ENCODE assay signal across 14 cellular contexts in the genomic region with DNA sequence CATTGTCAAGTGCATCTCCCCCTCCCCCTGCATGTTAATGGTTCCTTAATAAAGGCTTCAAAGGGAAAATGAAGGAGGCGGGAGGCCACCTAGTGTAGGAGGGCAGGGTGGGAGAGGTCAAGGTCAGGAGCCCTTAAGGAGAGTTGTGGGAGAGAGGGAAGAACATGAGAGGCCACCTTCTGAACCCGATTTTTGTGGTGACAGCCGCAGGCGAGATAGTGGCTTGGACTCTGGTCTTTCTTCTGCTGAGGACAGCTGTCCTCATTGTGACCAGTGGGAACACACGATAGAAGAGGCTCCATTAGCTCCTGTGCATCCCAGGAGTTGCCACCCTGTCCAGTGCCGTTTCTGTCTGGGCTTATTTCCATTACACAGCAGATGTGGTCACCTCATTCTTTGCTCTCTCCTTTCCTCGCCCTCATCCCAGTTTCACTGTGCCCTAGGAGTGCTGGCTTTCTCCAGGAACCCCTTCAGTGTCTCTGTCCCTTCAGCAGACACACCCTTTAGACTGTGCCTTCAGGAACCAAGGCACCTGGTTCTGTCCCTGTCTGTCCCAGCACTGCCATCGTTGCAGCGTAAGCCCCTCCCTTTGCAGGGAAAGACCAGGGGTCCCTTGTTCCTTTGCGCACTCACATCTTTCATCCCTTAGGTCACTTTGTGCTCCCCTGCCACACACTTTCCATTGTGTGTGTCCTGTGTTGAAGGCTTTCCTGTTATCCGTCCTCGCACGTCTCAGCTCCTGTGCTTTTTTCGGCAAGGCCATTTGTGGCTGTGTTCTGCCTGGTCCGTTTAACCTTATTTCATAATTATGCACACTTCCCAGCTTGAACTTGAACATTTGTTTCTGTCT. TPM values are rescaled to one million over a fixed set of nuclear protein-coding genes. Genes with fewer than 3 reads are reported as not detected.
DNase-seq lines count a peak whose midpoint lies in the region; ATAC-seq, FAIRE-seq and TF ChIP-seq lines count a peak whose summit lies in the region.
"Had no signal": no experiment of that assay in that cellular context is flagged by ENCODE, and none has a peak within 500 bp of the region (broad histone marks: within the 10 kb centered on the region; RNA-seq: fewer than 3 reads in every experiment).

No MANE protein-coding gene starts in this region.

- intact Hi-C loops in GM12878 (cut with micrococcal nuclease; ENCODE audit: unreplicated experiment) (no loop called here), right lobe of liver (cut with DNase I) (no loop called here), spleen (cut with DNase I; ENCODE audit: low total_unique reads) (no loop called here)

- peaks cover 86% of the 10 kb centered on the region for H3K79me2 ChIP-seq in GM12878 (ENCODE audit: control insufficient read depth, insufficient read depth, low read length)

- RAD21 ChIA-PET in GM12878 (lab: Charles Lee; ENCODE audit: unreplicated experiment): no interaction called here

- no peak overlapping the region for H3K27ac Mint-ChIP-seq in activated CD8-positive, alpha-beta memory T cell treated with anti-CD3 and anti-CD28 coated beads, Interleukin-2, amount 10 ng/mL, durations not matched to agents 7 days and 5 days

- no peak for TF ChIP-seq CTCF in GM12878 (IDR thresholded peaks at IDR 0.05 in 2 of 3, conservative IDR thresholded peaks at IDR 0.05 in 1 of 3; ENCODE audit: control insufficient read depth in 2 of 3, extremely low read depth in 1 of 3, insufficient read depth in 1 of 3, low read depth in 3 of 3, low read length in 3 of 3)
- TF ChIP-seq CTCF in right lobe of liver (IDR thresholded peaks at IDR 0.05): no peak
- no peak for TF ChIP-seq CTCF in spleen (IDR thresholded peaks at IDR 0.05 in 8 of 11, conservative IDR thresholded peaks at IDR 0.05 in 3 of 11)

- POLR2A ChIA-PET in GM12878 (lab: Charles Lee): no interaction called here

- DNase-seq in HTR-8/SVneo (ENCODE audit: insufficient read length, low spot score): no peak
- DNase-seq in GM12878 (ENCODE audit: low read depth, low spot score): no peak
- DNase-seq in right lobe of liver: no peak
- no peak for DNase-seq in spleen
- no peak for DNase-seq in activated CD8-positive, alpha-beta memory T cell treated with anti-CD3 and anti-CD28 coated beads, Interleukin-2, amount 10 ng/mL, durations not matched to agents 7 days and 5 days
- no peak for DNase-seq in NCI-H748 (lab: John Stamatoyannopoulos, UW; ENCODE audit: unreplicated experiment)
- no peak for DNase-seq in NCI-H2029 treated with DMSO at 0.1 percent for 48 hours (lab: John Stamatoyannopoulos, UW)
- DNase-seq in NCI-H2081 (lab: John Stamatoyannopoulos, UW): no peak
- DNase-seq: activated CD4-positive, alpha-beta T cell treated with anti-CD3 and anti-CD28 coated beads, Interleukin-2, amount 50 U/mL, for 1 hour; activated effector memory CD4-positive, alpha-beta T cell treated with Interleukin-2 at 50 U/mL for 16 hours; NCI-H187; stimulated activated CD8-positive, alpha-beta memory T cell treated with anti-CD3 and anti-CD28 coated beads, Interleukin-4, amount 100 ng/mL, for 48 hours had no signal

- peaks cover 66% of the 10 kb centered on the region for H3K36me3 Mint-ChIP-seq in activated CD8-positive, alpha-beta memory T cell treated with anti-CD3 and anti-CD28 coated beads, Interleukin-2, amount 10 ng/mL, durations not matched to agents 7 days and 5 days

- TF ChIP-seq POLR2A in GM12878 (IDR thresholded peaks at IDR 0.05; ENCODE audit: low read depth, low read length): no peak
- TF ChIP-seq POLR2A in right lobe of liver (IDR thresholded peaks at IDR 0.05): no peak
- TF ChIP-seq POLR2A in spleen (IDR thresholded peaks at IDR 0.05): no peak

- ATAC-seq in GM12878 (no peak), right lobe of liver (peak in 2 of 4 donors; percentile 8 to 31)
- ATAC-seq in activated CD8-positive, alpha-beta memory T cell treated with anti-CD3 and anti-CD28 coated beads, Interleukin-2, amount 10 ng/mL, durations not matched to agents 7 days and 5 days: no peak

- BruUV-seq in GM12878 (replicated peaks; lab: Mats Ljungman, UMichigan): no TSS peak

- H3K27me3 ChIP-seq in GM12878 (replicated peaks in 1 of 2; ENCODE audit: control insufficient read depth in 2 of 2, insufficient read depth in 2 of 2, low read length in 1 of 2) (no peaks in the 10 kb centered on the region), right lobe of liver (no peaks in the 10 kb centered on the region), spleen (replicated peaks in 1 of 7) (no peaks in the 10 kb centered on the region)

- H3K27ac ChIP-seq in GM12878 (ENCODE audit: control insufficient read depth, insufficient read depth) (peak overlapping the region; percentile 45), right lobe of liver (peak overlapping the region; percentile 44 to 79 (median 69)), spleen (peak overlapping the region in 7 of 8 donors; percentile 71 to 100 (median 94))

- TF ChIP-seq RAD21 in GM12878 (IDR thresholded peaks at IDR 0.05; ENCODE audit: insufficient read depth, low read depth, low read length): no peak

- no peak overlapping the region for H3K9ac ChIP-seq in GM12878 (ENCODE audit: control insufficient read depth, insufficient read depth, low read length)

- H3K9me3 ChIP-seq in GM12878 (replicated peaks; ENCODE audit: control insufficient read depth, insufficient read depth, low read length) (no peaks in the 10 kb centered on the region), right lobe of liver (no peaks in the 10 kb centered on the region), spleen (no peaks in the 10 kb centered on the region)

- peaks cover 66% of the 10 kb centered on the region for H3K4me1 Mint-ChIP-seq in activated CD8-positive, alpha-beta memory T cell treated with anti-CD3 and anti-CD28 coated beads, Interleukin-2, amount 10 ng/mL, durations not matched to agents 7 days and 5 days

- in situ Hi-C loops in GM12878 (cut with MboI): no loop called here

- H3K4me3 ChIP-seq in GM12878 (no peak overlapping the region), right lobe of liver (no peak overlapping the region), spleen (peak overlapping the region in 1 of 8 donors; percentile 12)

- no peak overlapping the region for H2AFZ ChIP-seq in GM12878 (ENCODE audit: control insufficient read depth, low read depth, low read length)

- H3K4me1 ChIP-seq in GM12878 (ENCODE audit: control insufficient read depth, insufficient read depth, low read length) (peaks cover 39% of the 10 kb centered on the region), right lobe of liver (peaks cover 0 to 31% (median 4%) of the 10 kb centered on the region in 4 donors), spleen (peaks cover 42 to 100% (median 88%) of the 10 kb centered on the region in 6 donors)

- no peaks in the 10 kb centered on the region for H3K9me3 Mint-ChIP-seq in activated CD8-positive, alpha-beta memory T cell treated with anti-CD3 and anti-CD28 coated beads, Interleukin-2, amount 10 ng/mL, durations not matched to agents 7 days and 5 days (ENCODE audit: low read depth)
- H3K9me3 Mint-ChIP-seq: central memory CD8-positive, alpha-beta T cell had no signal

- H3K27me3 Mint-ChIP-seq in activated CD8-positive, alpha-beta memory T cell treated with anti-CD3 and anti-CD28 coated beads, Interleukin-2, amount 10 ng/mL, durations not matched to agents 7 days and 5 days: no peaks in the 10 kb centered on the region
- H3K27me3 Mint-ChIP-seq: B cell; central memory CD8-positive, alpha-beta T cell had no signal

- H4K20me1 ChIP-seq in GM12878 (ENCODE audit: control insufficient read depth, insufficient read depth): peaks cover 4% of the 10 kb centered on the region

- H3K36me3 ChIP-seq in GM12878 (ENCODE audit: control insufficient read depth in 2 of 2, insufficient read depth in 2 of 2, low read length in 1 of 2): peaks cover 9 to 33% of the 10 kb centered on the region in 2 experiments
- no peaks in the 10 kb centered on the region for H3K36me3 ChIP-seq in right lobe of liver
- H3K36me3 ChIP-seq in spleen: peaks cover 2 to 96% (median 31%) of the 10 kb centered on the region in 6 donors

- 90% methylated on average over 15 of the region's 15 CpGs for WGBS in GM12878 (ENCODE audit: insufficient coverage, insufficient replicate concordance, low lambda C conversion rate, missing lambda C conversion rate)
- 45% methylated on average over 13 of the region's 15 CpGs for WGBS in right lobe of liver (ENCODE audit: insufficient coverage, low coverage, low lambda C conversion rate, missing lambda C conversion rate)
- WGBS in spleen, 5 donors: 62 to 72% (median 65%) methylated on average over 15 of the region's 15 CpGs

- no peak overlapping the region for H3K4me3 Mint-ChIP-seq in activated CD8-positive, alpha-beta memory T cell treated with anti-CD3 and anti-CD28 coated beads, Interleukin-2, amount 10 ng/mL, durations not matched to agents 7 days and 5 days
- H3K4me3 Mint-ChIP-seq: central memory CD8-positive, alpha-beta T cell had no signal

- TF ChIP-seq EP300 in GM12878 (IDR thresholded peaks at IDR 0.05; ENCODE audit: borderline replicate concordance in 1 of 2, control insufficient read depth in 1 of 2, low read depth in 2 of 2, low read length in 2 of 2): no peak

- SMC1A ChIA-PET in GM12878 (lab: Charles Lee; ENCODE audit: uncharacterized antibody, unreplicated experiment): no interaction called here

- CTCF ChIA-PET in GM12878 (lab: Yijun Ruan, JAX): interaction anchor here (0.6 kb wide), 2 partner anchors 73 to 85 kb away, joined by 3 read pairs; no protein-coding TSS in a partner anchor
- CTCF ChIA-PET in activated CD8-positive, alpha-beta memory T cell treated with anti-CD3 and anti-CD28 coated beads, Interleukin-2, amount 10 ng/mL, durations not matched to agents 7 days and 5 days (lab: Charles Lee): no interaction called here

- H3K4me2 ChIP-seq in GM12878 (ENCODE audit: control insufficient read depth, insufficient read depth): peak overlapping the region; percentile 41; the same call in 1 of the 2 replicates

- FAIRE-seq in HTR-8/SVneo (lab: Jason Lieb, UNC): peak; percentile 38
- no peak for FAIRE-seq in GM12878 (lab: Jason Lieb, UNC)

RNA-seq across cellular contexts. Expression of a gene that starts 7.6 kb away (rescaled TPM):
- 161 and 179 TPM in 2 replicates for total RNA-seq in GM12878 (2013; cell fraction: nucleolus; rRNA removed)
- total RNA-seq in GM12878 (2014; rRNA removed): 28.2 and 32.4 TPM in 2 replicates
- 18.2 and 19.0 TPM in 2 replicates for total RNA-seq in GM12878 (2014; rRNA removed; fragmentation: Illumina TruSeq; extraction: Trizol)
- 58.1 and 66.1 TPM in 2 replicates for total RNA-seq in GM12878 (2021)
- 26.5 TPM for polyA plus RNA-seq in GM12878 (2011; ENCODE audit: low read depth)
- 28.8 and 33.3 TPM in 2 replicates for polyA plus RNA-seq in GM12878 (2011; rRNA removed)
- polyA plus RNA-seq in GM12878 (2011; cell fraction: cytosol; rRNA removed): 26.4 and 30.9 TPM in 2 replicates
- 38.5 and 42.8 TPM in 2 replicates for polyA plus RNA-seq in GM12878 (2011; cell fraction: nucleus; rRNA removed)
- polyA plus RNA-seq in GM12878 (2012): 46.1 and 55.7 TPM in 2 replicates
- polyA plus RNA-seq in GM12878 (2014; fragmentation: Illumina TruSeq; extraction: Trizol): 35.8 and 41.5 TPM in 2 replicates
- polyA plus RNA-seq in GM12878 (2014; fragmentation: Nextera tagmentation; extraction: Ambion mirVana): 10 to 100 TPM in 1 of 2 experiments, 1 to 10 TPM in 1; 6.3 to 10.2 TPM
- 32.5 and 34.6 TPM in 2 replicates for polyA plus RNA-seq in GM12878 (2014; rRNA removed)
- polyA plus RNA-seq in GM12878 (2016; fragmentation: Nextera tagmentation; extraction: Ambion mirVana): 10 to 100 TPM; 48.5 to 52.3 TPM
- polyA minus RNA-seq in GM12878 (2011; rRNA and poly(A)+ RNA removed): 26.8 and 36.9 TPM in 2 replicates
- 18.6 and 19.0 TPM in 2 replicates for polyA minus RNA-seq in GM12878 (2011; cell fraction: cytosol; rRNA and poly(A)+ RNA removed)
- polyA minus RNA-seq in GM12878 (2011; cell fraction: nucleus; rRNA and poly(A)+ RNA removed): 17.2 and 32.2 TPM in 2 replicates
- total RNA-seq in right lobe of liver: 10 to 100 TPM; 21.5 to 44.4 (median 24.9) TPM
- total RNA-seq in spleen: 100 to 1,000 TPM; 152 to 202 (median 182) TPM
- 10 to 100 TPM; 14.5 to 37.6 (median 18.0) TPM for polyA plus RNA-seq in spleen
- 100 to 1,000 TPM in 1 of 2 experiments, 10 to 100 TPM in 1; 98.5 to 146 TPM for total RNA-seq in activated CD8-positive, alpha-beta memory T cell treated with anti-CD3 and anti-CD28 coated beads, Interleukin-2, amount 10 ng/mL, durations not matched to agents 7 days and 5 days
